ENCODE assay signal across 9 cellular contexts in the genomic region with DNA sequence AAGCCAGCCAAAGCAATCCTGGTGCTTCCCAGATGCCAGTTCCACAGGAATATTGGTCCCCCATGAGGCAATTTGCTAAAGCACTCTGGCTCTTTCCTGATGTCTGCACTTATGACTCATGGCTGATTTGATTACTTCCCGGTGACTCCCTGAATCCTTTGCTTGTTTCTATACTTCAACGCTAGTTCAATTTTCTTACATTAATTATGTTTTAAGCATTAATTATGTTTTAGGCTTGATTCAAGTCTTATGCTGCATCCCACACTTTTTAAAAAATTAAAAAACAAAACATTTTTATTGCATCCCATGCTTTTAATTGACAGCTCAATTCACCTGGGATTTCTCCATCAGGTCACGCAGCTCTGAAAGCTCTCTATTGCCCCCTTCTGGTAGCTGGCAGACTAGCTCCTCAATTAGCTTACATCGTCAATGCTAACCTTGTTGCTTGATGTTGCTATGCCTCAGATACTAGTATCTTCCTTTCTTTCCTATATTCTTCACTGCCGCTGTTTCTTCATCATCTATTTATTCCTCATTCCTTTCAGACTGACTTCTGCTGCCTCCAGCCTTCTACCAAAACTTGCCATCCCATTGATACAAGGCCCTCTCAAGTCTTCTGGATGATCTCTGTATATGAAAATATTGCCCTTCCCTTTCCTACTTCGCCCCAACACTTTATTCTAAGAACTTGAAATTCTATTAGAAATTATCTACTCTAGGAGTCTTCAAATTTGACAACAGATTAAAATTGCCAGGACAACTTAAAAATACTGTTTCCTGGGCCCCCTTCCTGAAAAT. TPM values are rescaled to one million over a fixed set of nuclear protein-coding genes. Genes with fewer than 3 reads are reported as not detected.
DNase-seq lines count a peak whose midpoint lies in the region; ATAC-seq and TF ChIP-seq lines count a peak whose summit lies in the region.
"Had no signal": no experiment of that assay in that cellular context is flagged by ENCODE, and none has a peak within 500 bp of the region (broad histone marks: within the 10 kb centered on the region; RNA-seq: fewer than 3 reads in every experiment).

No MANE protein-coding gene starts in this region.

- POLR2A ChIA-PET in Caco-2 (lab: Charles Lee), result no interaction called here

- peak; percentile 71 for ATAC-seq in GM21367 (IDR thresholded peaks at IDR 0.05; ENCODE audit: unreplicated experiment)

- H3K27me3 Mint-ChIP-seq in Caco-2 (ENCODE audit: insufficient read depth, unreplicated experiment), result peaks cover 10% of the 10 kb centered on the region

- H3K4me3 ChIP-seq in Caco-2 (ENCODE audit: low read depth, low read length), result no peak overlapping the region
- H3K4me3 ChIP-seq in vagina, result no peak overlapping the region

- H3K27me3 ChIP-seq in Caco-2 (replicated peaks; ENCODE audit: control insufficient read depth, insufficient read depth, low read length), result no peaks in the 10 kb centered on the region
- no peaks in the 10 kb centered on the region for H3K27me3 ChIP-seq in vagina

- intact Hi-C loops in Caco-2 (cut with micrococcal nuclease; ENCODE audit: unreplicated experiment), result loop anchor here (1.0 kb wide), 2 partner anchors 33 to 931 kb away; no protein-coding TSS in a partner anchor
- intact Hi-C loops in vagina (cut with DNase I), result loop anchor here (2.0 kb wide), 1 partner anchor 33 kb away; a partner anchor contains a TSS

- H3K9me3 ChIP-seq in Caco-2 (no peaks in the 10 kb centered on the region), KOPT-K1 (ENCODE audit: insufficient read depth, low read length, poor library complexity, severe bottlenecking) (no peaks in the 10 kb centered on the region), vagina (no peaks in the 10 kb centered on the region)

- CTCF ChIA-PET in Caco-2 (lab: Charles Lee), result interaction anchor here (0.6 to 1.8 kb wide), 16 partner anchors 9 to 1177 kb away, joined by 3 to 36 read pairs (median 4); a partner anchor contains a TSS

- H3K4me1 Mint-ChIP-seq in Caco-2 (ENCODE audit: low read depth, unreplicated experiment), result no peaks in the 10 kb centered on the region

- DNase-seq in Caco-2 (peak; percentile 57 to 74), RKO (ENCODE audit: low spot score) (peak; percentile 72), germinal center (ENCODE audit: low spot score) (peak; percentile 72), pons (ENCODE audit: low spot score) (peak; percentile 79), vagina (ENCODE audit: extremely low spot score in 2 of 2) (no peak)
- DNase-seq in activated effector memory CD4-positive, alpha-beta T cell treated with anti-CD3 and anti-CD28 coated beads, Interleukin-2, amount 50 U/mL, for 16 hours, result peak; percentile 81

- H3K4me1 ChIP-seq in Caco-2 (no peaks in the 10 kb centered on the region), vagina (no peaks in the 10 kb centered on the region)

- no peaks in the 10 kb centered on the region for H3K9me3 Mint-ChIP-seq in Caco-2 (ENCODE audit: unreplicated experiment)
- H3K9me3 Mint-ChIP-seq: activated naive CD4-positive, alpha-beta T cell treated with anti-CD3 and anti-CD28 coated beads, Interleukin-2, amount 50 U/mL, for 72 hours had no signal

- H3K36me3 ChIP-seq in Caco-2 (ENCODE audit: control insufficient read depth, insufficient read depth, low read length), result no peaks in the 10 kb centered on the region
- peaks cover 6% of the 10 kb centered on the region; the same call in 1 of the 2 replicates for H3K36me3 ChIP-seq in KOPT-K1 (ENCODE audit: insufficient read depth, low read length)
- H3K36me3 ChIP-seq in vagina, result no peaks in the 10 kb centered on the region

- no peak overlapping the region for H3K4me3 Mint-ChIP-seq in Caco-2 (ENCODE audit: unreplicated experiment)

- BruUV-seq in Caco-2 (replicated peaks; lab: Mats Ljungman, UMichigan), result no TSS peak

- no peak overlapping the region for H3K27ac Mint-ChIP-seq in Caco-2 (ENCODE audit: unreplicated experiment)
- H3K27ac Mint-ChIP-seq: activated naive CD4-positive, alpha-beta T cell treated with anti-CD3 and anti-CD28 coated beads, Interleukin-2, amount 50 U/mL, for 72 hours had no signal

- TF ChIP-seq CTCF in Caco-2 (IDR thresholded peaks at IDR 0.05; ENCODE audit: insufficient read depth in 1 of 2, low read depth in 1 of 2, low read length in 1 of 2, severe bottlenecking in 1 of 2, unreplicated experiment in 1 of 2), result peak; percentile 81 to 92
- peak; percentile 80 to 97 (median 89) for TF ChIP-seq CTCF in vagina (IDR thresholded peaks at IDR 0.05)

- TF ChIP-seq POLR2A in vagina (IDR thresholded peaks at IDR 0.05), result no peak

- H3K27ac ChIP-seq in KOPT-K1 (ENCODE audit: low read depth, low read length, poor library complexity, severe bottlenecking) (peak overlapping the region; percentile 98), vagina (no peak overlapping the region)

- H3K36me3 Mint-ChIP-seq in Caco-2 (ENCODE audit: insufficient read depth, unreplicated experiment), result no peaks in the 10 kb centered on the region
- H3K36me3 Mint-ChIP-seq: activated naive CD4-positive, alpha-beta T cell treated with anti-CD3 and anti-CD28 coated beads, Interleukin-2, amount 50 U/mL, for 72 hours had no signal

RNA-seq across cellular contexts. Expression of a gene that starts 32.0 kb away (rescaled TPM):
- total RNA-seq in Caco-2 (2022) (not detected in 2 replicates), vagina (not detected)
- total RNA-seq: activated naive CD4-positive, alpha-beta T cell treated with anti-CD3 and anti-CD28 coated beads, Interleukin-2, amount 50 U/mL, for 72 hours had no signal

RNA-seq across cellular contexts. Expression of a gene that starts 45.9 kb away (rescaled TPM):
- total RNA-seq in Caco-2 (2022), result 16.7 and 22.6 TPM in 2 replicates
- 6.6 TPM for total RNA-seq in vagina

Comparison
In these comparisons a context has a peak if more than half of its experiments do, and no peak if none do; other contexts are left out.
1. DNase-seq: peak in Caco-2 (2 of 2), RKO (single experiment), activated effector memory CD4-positive, alpha-beta T cell treated with anti-CD3 and anti-CD28 coated beads, Interleukin-2, amount 50 U/mL, for 16 hours (single experiment), germinal center (single experiment) and pons (single experiment); none in vagina (0 of 2).